Comparison of ENCODE assay signal across 20 cellular contexts in the genomic region with DNA sequence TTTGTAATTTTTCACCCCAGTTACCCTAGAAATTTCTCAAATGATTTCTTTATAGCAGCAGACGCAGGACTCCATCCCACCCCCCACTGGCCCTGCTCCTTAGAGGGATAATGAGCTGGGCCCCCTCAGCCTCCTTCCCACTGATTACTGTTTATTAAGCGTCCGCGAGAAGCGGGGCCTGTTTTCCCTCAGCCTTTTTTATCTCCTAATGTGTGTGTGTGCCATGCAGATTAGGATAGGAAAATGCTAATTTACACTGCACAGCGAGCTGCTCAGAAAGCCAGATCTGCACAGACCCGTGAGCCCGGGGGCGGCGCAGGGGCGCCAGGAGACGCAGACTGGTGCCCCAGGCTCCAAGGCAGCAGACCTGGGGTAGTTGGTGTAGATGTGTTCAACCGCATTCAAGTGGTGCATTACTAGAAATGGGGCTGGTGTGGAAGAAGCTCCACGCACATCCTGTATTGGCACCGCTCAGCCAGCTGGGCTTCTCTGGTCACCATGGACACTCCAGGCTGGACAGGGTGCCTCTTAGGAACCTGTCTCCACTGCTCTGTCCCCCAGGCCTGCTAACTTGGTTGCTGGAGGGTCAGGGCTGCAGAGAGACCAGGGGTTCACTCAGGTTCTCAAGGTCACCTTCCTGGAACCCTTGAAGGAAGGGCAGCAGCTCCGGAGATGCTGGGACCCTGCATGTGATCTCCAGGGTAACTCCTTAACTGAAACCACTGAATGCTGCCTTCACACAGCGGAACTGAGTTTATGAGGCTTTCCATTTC.
DNase-seq lines count a peak whose midpoint lies in the region; ATAC-seq lines count a peak whose summit lies in the region.
"Had no signal": no experiment of that assay in that cellular context is flagged by ENCODE, and none has a peak within 500 bp of the region (broad histone marks: within the 10 kb centered on the region; RNA-seq: fewer than 3 reads in every experiment).

No MANE protein-coding gene starts in this region.

- no peak for ATAC-seq in activated CD4-positive, CD25-positive, alpha-beta regulatory T cell treated with anti-CD3 and anti-CD28 coated beads, Interleukin-2, amount 50 U/mL, for 24 hours
- ATAC-seq: lower lobe of right lung; naive thymus-derived CD8-positive, alpha-beta T cell; Right ventricle myocardium inferior had no signal

- no peak overlapping the region for H3K9ac ChIP-seq in iPS-15b (ENCODE audit: low read depth, low read length)
- H3K9ac ChIP-seq: BLaER1 had no signal

- H3K4me1 ChIP-seq in iPS-15b (ENCODE audit: control insufficient read depth, insufficient read depth, low read length), result peaks cover 18% of the 10 kb centered on the region
- H3K4me1 ChIP-seq: BLaER1, right lobe of liver had no signal

- H3K36me3 ChIP-seq in iPS-15b (ENCODE audit: control insufficient read depth, insufficient read depth, low read length), result no peaks in the 10 kb centered on the region
- H3K36me3 ChIP-seq: BLaER1, lower lobe of right lung, right lobe of liver, thoracic aorta had no signal

- H3K4me3 ChIP-seq in iPS-15b (ENCODE audit: low read depth, low read length), result peak overlapping the region; percentile 18
- H3K4me3 ChIP-seq: BLaER1, lower lobe of right lung, right lobe of liver, thoracic aorta had no signal

- DNase-seq in NCI-H1105 (lab: John Stamatoyannopoulos, UW) (peak; percentile 65), NCI-H748 treated with DMSO at 0.1 percent for 48 hours (lab: John Stamatoyannopoulos, UW) (peak; percentile 85), retina (peak; percentile 72), activated T-cell treated with anti-CD3 and anti-CD28 coated beads for 4 hours (no peak), mesenteric fat pad (ENCODE audit: low spot score) (no peak)
- no peak for DNase-seq in stimulated activated CD4-positive, alpha-beta T cell treated with anti-CD3 and anti-CD28 coated beads, Interleukin-1b, Interleukin-23, amount 100 ng/mL, for 48 hours
- DNase-seq: activated CD4-positive, alpha-beta T cell treated with anti-CD3 and anti-CD28 coated beads for 4 hours; activated T-cell treated with anti-CD3 and anti-CD28 coated beads, Interleukin-2, amount 50 U/mL, for 24 hours; effector memory CD4-positive, alpha-beta T cell; lower lobe of right lung; NCI-H2081; right lobe of liver; stimulated activated CD4-positive, alpha-beta T cell treated with anti-CD3 and anti-CD28 coated beads, Interleukin-4, amount 100 ng/mL, for 1 hour; T-helper 2 cell had no signal

- peaks cover 13% of the 10 kb centered on the region for H3K27me3 ChIP-seq in iPS-15b (ENCODE audit: control insufficient read depth, insufficient read depth, low read length)
- H3K27me3 ChIP-seq: BLaER1, right lobe of liver had no signal

- H3K9me3 ChIP-seq in iPS-15b (ENCODE audit: control insufficient read depth, insufficient read depth, low read length), result peaks cover 12% of the 10 kb centered on the region
- H3K9me3 ChIP-seq: right lobe of liver, thoracic aorta had no signal

Comparison
In these comparisons a context has a peak if more than half of its experiments do, and no peak if none do; other contexts are left out.
1. DNase-seq: peak in NCI-H1105 (single experiment), NCI-H748 treated with DMSO at 0.1 percent for 48 hours (single experiment) and retina (single experiment); none in activated T-cell treated with anti-CD3 and anti-CD28 coated beads for 4 hours (single experiment), mesenteric fat pad (single experiment) and stimulated activated CD4-positive, alpha-beta T cell treated with anti-CD3 and anti-CD28 coated beads, Interleukin-1b, Interleukin-23, amount 100 ng/mL, for 48 hours (single experiment).